Comparison of ENCODE assay signal across 1 cellular context in genomic region chr1:113759341-113760101, GRCh38.
TF ChIP-seq lines count a peak whose summit lies in the region.

Gene PHTF1, minus strand, starts transcription at chr1:113759486. Its CDS starts 783 bp downstream, at chr1:113758703.

TF ChIP-seq in K562, 482 proteins besides CTCF, POLR2A, EP300 and RAD21 (continued from another document and continues in another):
- TF ChIP-seq ZBTB33 (CRISPR knock-in tag; IDR thresholded peaks at IDR 0.05) = no peak
- no peak for TF ChIP-seq KLF1 (tag; IDR thresholded peaks at IDR 0.05)
- TF ChIP-seq, protein P1, sequence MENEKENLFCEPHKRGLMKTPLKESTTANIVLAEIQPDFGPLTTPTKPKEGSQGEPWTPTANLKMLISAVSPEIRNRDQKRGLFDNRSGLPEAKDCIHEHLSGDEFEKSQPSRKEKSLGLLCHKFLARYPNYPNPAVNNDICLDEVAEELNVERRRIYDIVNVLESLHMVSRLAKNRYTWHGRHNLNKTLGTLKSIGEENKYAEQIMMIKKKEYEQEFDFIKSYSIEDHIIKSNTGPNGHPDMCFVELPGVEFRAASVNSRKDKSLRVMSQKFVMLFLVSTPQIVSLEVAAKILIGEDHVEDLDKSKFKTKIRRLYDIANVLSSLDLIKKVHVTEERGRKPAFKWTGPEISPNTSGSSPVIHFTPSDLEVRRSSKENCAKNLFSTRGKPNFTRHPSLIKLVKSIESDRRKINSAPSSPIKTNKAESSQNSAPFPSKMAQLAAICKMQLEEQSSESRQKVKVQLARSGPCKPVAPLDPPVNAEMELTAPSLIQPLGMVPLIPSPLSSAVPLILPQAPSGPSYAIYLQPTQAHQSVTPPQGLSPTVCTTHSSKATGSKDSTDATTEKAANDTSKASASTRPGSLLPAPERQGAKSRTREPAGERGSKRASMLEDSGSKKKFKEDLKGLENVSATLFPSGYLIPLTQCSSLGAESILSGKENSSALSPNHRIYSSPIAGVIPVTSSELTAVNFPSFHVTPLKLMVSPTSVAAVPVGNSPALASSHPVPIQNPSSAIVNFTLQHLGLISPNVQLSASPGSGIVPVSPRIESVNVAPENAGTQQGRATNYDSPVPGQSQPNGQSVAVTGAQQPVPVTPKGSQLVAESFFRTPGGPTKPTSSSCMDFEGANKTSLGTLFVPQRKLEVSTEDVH (IDR thresholded peaks at IDR 0.05; ENCODE audit: low read depth, partially characterized antibody) = peak; percentile 65
- no peak for TF ChIP-seq ILK (tag; IDR thresholded peaks at IDR 0.05; ENCODE audit: borderline replicate concordance, low read depth)
- no peak for TF ChIP-seq NCOA1 (IDR thresholded peaks at IDR 0.05; ENCODE audit: low read depth)
- TF ChIP-seq KHSRP (IDR thresholded peaks at IDR 0.05) = no peak
- TF ChIP-seq, protein P2, sequence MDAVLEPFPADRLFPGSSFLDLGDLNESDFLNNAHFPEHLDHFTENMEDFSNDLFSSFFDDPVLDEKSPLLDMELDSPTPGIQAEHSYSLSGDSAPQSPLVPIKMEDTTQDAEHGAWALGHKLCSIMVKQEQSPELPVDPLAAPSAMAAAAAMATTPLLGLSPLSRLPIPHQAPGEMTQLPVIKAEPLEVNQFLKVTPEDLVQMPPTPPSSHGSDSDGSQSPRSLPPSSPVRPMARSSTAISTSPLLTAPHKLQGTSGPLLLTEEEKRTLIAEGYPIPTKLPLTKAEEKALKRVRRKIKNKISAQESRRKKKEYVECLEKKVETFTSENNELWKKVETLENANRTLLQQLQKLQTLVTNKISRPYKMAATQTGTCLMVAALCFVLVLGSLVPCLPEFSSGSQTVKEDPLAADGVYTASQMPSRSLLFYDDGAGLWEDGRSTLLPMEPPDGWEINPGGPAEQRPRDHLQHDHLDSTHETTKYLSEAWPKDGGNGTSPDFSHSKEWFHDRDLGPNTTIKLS (IDR thresholded peaks at IDR 0.05; ENCODE audit: borderline replicate concordance, low read depth) = peak; percentile 72
- peak; percentile 84 for TF ChIP-seq PHF20 (IDR thresholded peaks at IDR 0.05; ENCODE audit: partially characterized antibody)
- TF ChIP-seq FOSL1 (tag; conservative IDR thresholded peaks at IDR 0.05) = peak; percentile 84
- peak; percentile 8 for TF ChIP-seq HDAC2 (IDR thresholded peaks at IDR 0.05)
- TF ChIP-seq CREM (IDR thresholded peaks at IDR 0.05; ENCODE audit: low read depth) = peak; percentile 64
- TF ChIP-seq, protein P3, sequence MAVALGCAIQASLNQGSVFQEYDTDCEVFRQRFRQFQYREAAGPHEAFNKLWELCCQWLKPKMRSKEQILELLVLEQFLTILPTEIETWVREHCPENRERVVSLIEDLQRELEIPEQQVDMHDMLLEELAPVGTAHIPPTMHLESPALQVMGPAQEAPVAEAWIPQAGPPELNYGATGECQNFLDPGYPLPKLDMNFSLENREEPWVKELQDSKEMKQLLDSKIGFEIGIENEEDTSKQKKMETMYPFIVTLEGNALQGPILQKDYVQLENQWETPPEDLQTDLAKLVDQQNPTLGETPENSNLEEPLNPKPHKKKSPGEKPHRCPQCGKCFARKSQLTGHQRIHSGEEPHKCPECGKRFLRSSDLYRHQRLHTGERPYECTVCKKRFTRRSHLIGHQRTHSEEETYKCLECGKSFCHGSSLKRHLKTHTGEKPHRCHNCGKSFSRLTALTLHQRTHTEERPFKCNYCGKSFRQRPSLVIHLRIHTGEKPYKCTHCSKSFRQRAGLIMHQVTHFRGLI (CRISPR knock-in tag; IDR thresholded peaks at IDR 0.05) = no peak
- no peak for TF ChIP-seq ZNF785 (CRISPR knock-in tag; IDR thresholded peaks at IDR 0.05)
- TF ChIP-seq USF2 (CRISPR knock-in tag; IDR thresholded peaks at IDR 0.05) = no peak
- TF ChIP-seq IRF2 (CRISPR knock-in tag; IDR thresholded peaks at IDR 0.05) = no peak
- peak; percentile 95 for TF ChIP-seq POLR2H (tag; IDR thresholded peaks at IDR 0.05; ENCODE audit: low read depth)
- 0 out of 2 replicates have a peak, but pooled peaks have one; percentile 34 for TF ChIP-seq TARDBP (IDR thresholded peaks at IDR 0.05)
- no peak for TF ChIP-seq CSDE1 (IDR thresholded peaks at IDR 0.05)
- no peak for TF ChIP-seq BMI1 (IDR thresholded peaks at IDR 0.05; ENCODE audit: low read length)
- no peak for TF ChIP-seq ZNF24 (IDR thresholded peaks at IDR 0.05)
- no peak for TF ChIP-seq EHMT2 (IDR thresholded peaks at IDR 0.05)
- TF ChIP-seq NEUROD1 (IDR thresholded peaks at IDR 0.05; ENCODE audit: borderline replicate concordance, low read depth, low read length, partially characterized antibody) = no peak
- peak; percentile 96; the same call in 1 of the 2 replicates for TF ChIP-seq ZBTB17 (CRISPR knock-in tag; IDR thresholded peaks at IDR 0.05)
- TF ChIP-seq C11orf30 (IDR thresholded peaks at IDR 0.05; ENCODE audit: low read depth) = peak; percentile 91
- no peak for TF ChIP-seq TAF15 (IDR thresholded peaks at IDR 0.05; ENCODE audit: low read depth, low read length)
- TF ChIP-seq ZNF583 (CRISPR knock-in tag; IDR thresholded peaks at IDR 0.05) = peak; percentile 15; the same call in 1 of the 2 replicates
- TF ChIP-seq ZNF324 (CRISPR knock-in tag; IDR thresholded peaks at IDR 0.05) = no peak
- peak; percentile 35; the same call in 1 of the 2 replicates for TF ChIP-seq SMARCA4 (IDR thresholded peaks at IDR 0.05)
- no peak for TF ChIP-seq E4F1 (CRISPR knock-in tag; IDR thresholded peaks at IDR 0.05; ENCODE audit: borderline replicate concordance)
- no peak for TF ChIP-seq CHCHD3 (CRISPR knock-in tag; IDR thresholded peaks at IDR 0.05)
- TF ChIP-seq NCOA6 (IDR thresholded peaks at IDR 0.05) = no peak
- TF ChIP-seq CHD7 (IDR thresholded peaks at IDR 0.05; ENCODE audit: low read depth, low read length) = no peak
- no peak for TF ChIP-seq PTRF (tag; IDR thresholded peaks at IDR 0.05)
- TF ChIP-seq ZNF184 (CRISPR knock-in tag; IDR thresholded peaks at IDR 0.05) = no peak
- no peak for TF ChIP-seq LARP7 (IDR thresholded peaks at IDR 0.05)
- TF ChIP-seq XRCC5 (IDR thresholded peaks at IDR 0.05; ENCODE audit: low read depth, low read length) = no peak
- TF ChIP-seq MAFF (IDR thresholded peaks at IDR 0.05; ENCODE audit: low read length) = no peak
- TF ChIP-seq, protein P4, sequence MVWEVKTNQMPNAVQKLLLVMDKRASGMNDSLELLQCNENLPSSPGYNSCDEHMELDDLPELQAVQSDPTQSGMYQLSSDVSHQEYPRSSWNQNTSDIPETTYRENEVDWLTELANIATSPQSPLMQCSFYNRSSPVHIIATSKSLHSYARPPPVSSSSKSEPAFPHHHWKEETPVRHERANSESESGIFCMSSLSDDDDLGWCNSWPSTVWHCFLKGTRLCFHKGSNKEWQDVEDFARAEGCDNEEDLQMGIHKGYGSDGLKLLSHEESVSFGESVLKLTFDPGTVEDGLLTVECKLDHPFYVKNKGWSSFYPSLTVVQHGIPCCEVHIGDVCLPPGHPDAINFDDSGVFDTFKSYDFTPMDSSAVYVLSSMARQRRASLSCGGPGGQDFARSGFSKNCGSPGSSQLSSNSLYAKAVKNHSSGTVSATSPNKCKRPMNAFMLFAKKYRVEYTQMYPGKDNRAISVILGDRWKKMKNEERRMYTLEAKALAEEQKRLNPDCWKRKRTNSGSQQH (CRISPR knock-in tag; IDR thresholded peaks at IDR 0.05) = no peak
